14 cellular contexts compared by ENCODE assay signal in genomic region chrX:45697591-45697990, GRCh38.
DNase-seq lines count a peak whose midpoint lies in the region; ATAC-seq, FAIRE-seq and TF ChIP-seq lines count a peak whose summit lies in the region.
"Had no signal": no experiment of that assay in that cellular context is flagged by ENCODE, and none has a peak within 500 bp of the region (broad histone marks: within the 10 kb centered on the region; RNA-seq: fewer than 3 reads in every experiment).

No MANE protein-coding gene starts in this region.

- no peak for FAIRE-seq in bronchial epithelial cell (lab: Jason Lieb, UNC)

- no peaks in the 10 kb centered on the region for H3K4me1 ChIP-seq in CD8-positive, alpha-beta T cell (ENCODE audit: insufficient read depth, low read length)

- H3K27ac Mint-ChIP-seq in CD8-positive, alpha-beta T cell, result no peak overlapping the region
- H3K27ac Mint-ChIP-seq: activated naive CD4-positive, alpha-beta T cell treated with anti-CD3 and anti-CD28 coated beads for 36 hours; naive thymus-derived CD4-positive, alpha-beta T cell had no signal

- no peaks in the 10 kb centered on the region for H3K27me3 Mint-ChIP-seq in CD8-positive, alpha-beta T cell (ENCODE audit: low read depth)
- H3K27me3 Mint-ChIP-seq: naive thymus-derived CD4-positive, alpha-beta T cell had no signal

- CTCF ChIA-PET in CD8-positive, alpha-beta T cell (lab: Charles Lee), result no interaction called here

- no peak for TF ChIP-seq CTCF in bronchial epithelial cell (IDR thresholded peaks at IDR 0.05; ENCODE audit: insufficient read depth, low read length, severe bottlenecking)
- no peak for TF ChIP-seq CTCF in CD8-positive, alpha-beta T cell (IDR thresholded peaks at IDR 0.05)

- intact Hi-C loops in CD8-positive, alpha-beta T cell (cut with DNase I, micrococcal nuclease), result no loop called here

- no peaks in the 10 kb centered on the region for H3K36me3 Mint-ChIP-seq in CD8-positive, alpha-beta T cell
- H3K36me3 Mint-ChIP-seq: naive thymus-derived CD4-positive, alpha-beta T cell had no signal

- no peak overlapping the region for H3K4me3 ChIP-seq in bronchial epithelial cell (ENCODE audit: low read depth, low read length)
- H3K4me3 ChIP-seq in CD8-positive, alpha-beta T cell (ENCODE audit: low read depth, low read length), result no peak overlapping the region

- POLR2A ChIA-PET in CD8-positive, alpha-beta T cell (lab: Charles Lee), result no interaction called here

- no peak overlapping the region for H3K27ac ChIP-seq in CD8-positive, alpha-beta T cell (ENCODE audit: low read depth, low read length)

- H3K36me3 ChIP-seq in bronchial epithelial cell (ENCODE audit: control insufficient read depth, insufficient read depth, low read length), result no peaks in the 10 kb centered on the region
- H3K36me3 ChIP-seq in CD8-positive, alpha-beta T cell (ENCODE audit: insufficient read depth, low read length), result no peaks in the 10 kb centered on the region

- H3K27me3 ChIP-seq in bronchial epithelial cell (ENCODE audit: control insufficient read depth, insufficient read depth, low read length), result no peaks in the 10 kb centered on the region
- no peaks in the 10 kb centered on the region for H3K27me3 ChIP-seq in CD8-positive, alpha-beta T cell (ENCODE audit: insufficient read depth, low read length)

- H3K9me3 ChIP-seq in CD8-positive, alpha-beta T cell (ENCODE audit: low read length), result no peaks in the 10 kb centered on the region

- no peak overlapping the region for H3K4me3 Mint-ChIP-seq in CD8-positive, alpha-beta T cell
- H3K4me3 Mint-ChIP-seq: activated naive CD4-positive, alpha-beta T cell treated with anti-CD3 and anti-CD28 coated beads for 36 hours; naive thymus-derived CD4-positive, alpha-beta T cell had no signal

- H3K9me3 Mint-ChIP-seq in CD8-positive, alpha-beta T cell, result no peaks in the 10 kb centered on the region
- H3K9me3 Mint-ChIP-seq: activated naive CD4-positive, alpha-beta T cell treated with anti-CD3 and anti-CD28 coated beads for 36 hours had no signal

- H3K4me1 Mint-ChIP-seq in CD8-positive, alpha-beta T cell (ENCODE audit: low read depth), result no peaks in the 10 kb centered on the region

- DNase-seq in EH (ENCODE audit: low read depth) (peak; percentile 85), LHCN-M2 (ENCODE audit: low read depth) (peak; percentile 91), bronchial epithelial cell (ENCODE audit: low read depth) (peak; percentile 75), lung microvascular endothelial cell (ENCODE audit: low read depth in 2 of 2) (peak; percentile 97), anterior cingulate cortex (lab: John Stamatoyannopoulos, UW) (no peak), NCI-H2081 treated with DMSO at 0.1 percent for 48 hours (lab: John Stamatoyannopoulos, UW) (no peak), NAMALWA (ENCODE audit: low spot score) (no peak)
- DNase-seq in CD8-positive, alpha-beta T cell, result no peak
- DNase-seq: activated CD4-positive, alpha-beta T cell treated with anti-CD3 and anti-CD28 coated beads, Interleukin-2, amount 50 U/mL, for 1 hour; activated naive CD4-positive, alpha-beta T cell treated with anti-CD3 and anti-CD28 coated beads for 36 hours; MV-4-11; naive thymus-derived CD4-positive, alpha-beta T cell; NCI-H526; T-helper 1 cell had no signal

- no peak for ATAC-seq in CD8-positive, alpha-beta T cell
- ATAC-seq: naive thymus-derived CD4-positive, alpha-beta T cell had no signal

Comparison
In these comparisons a context has a peak if more than half of its experiments do, and no peak if none do; other contexts are left out.
1. DNase-seq: peak in EH (single experiment), LHCN-M2 (single experiment), bronchial epithelial cell (single experiment) and lung microvascular endothelial cell (2 of 2); none in anterior cingulate cortex (0 of 58), CD8-positive, alpha-beta T cell (0 of 7), NCI-H2081 treated with DMSO at 0.1 percent for 48 hours (single experiment) and NAMALWA (single experiment).